ENCODE assay signal across 9 cellular contexts in genomic region chr9:133275105-133276000, GRCh38. TPM values are rescaled to one million over a fixed set of nuclear protein-coding genes. Genes with fewer than 3 reads are reported as not detected.
A peak's percentile ranks its signal among the peaks of the same experiment; 100 is the strongest.
DNase-seq lines count a peak whose midpoint lies in the region; ATAC-seq, FAIRE-seq and TF ChIP-seq lines count a peak whose summit lies in the region.
"Had no signal": no experiment of that assay in that cellular context is flagged by ENCODE, and none has a peak within 500 bp of the region (broad histone marks: within the 10 kb centered on the region; RNA-seq: fewer than 3 reads in every experiment).

ABO (minus strand) TSS chr9:133275201.

- POLR2A ChIA-PET in A549 (lab: Yijun Ruan, JAX): no interaction called here

- CTCF ChIA-PET in A549 (lab: Yijun Ruan, JAX): interaction anchor here (0.9 to 1.0 kb wide), 2 partner anchors 54 to 90 kb away, joined by 3 to 4 read pairs; no protein-coding TSS in a partner anchor

- H3K27ac ChIP-seq in A549: 0 out of 6 replicates have a peak within 1 kb of the TSS, but pooled peaks of 1 of the 2 experiments have one; percentile 26

- no peak within 1 kb of the TSS for H3K27ac Mint-ChIP-seq in osteocyte (ENCODE audit: unreplicated experiment)

- FAIRE-seq in A549 (lab: Jason Lieb, UNC): no peak

- no peaks in the 10 kb centered on the region for H3K36me3 Mint-ChIP-seq in osteocyte (ENCODE audit: unreplicated experiment)

- no peaks in the 10 kb centered on the region for H3K9me3 ChIP-seq in A549

- H3K4me1 ChIP-seq in A549: no peaks in the 10 kb centered on the region; the same call in 2 of the 3 replicates

- DNase-seq in A549 (ENCODE audit: low read depth in 1 of 2, low spot score in 1 of 2) (no peak), NCI-H69 (lab: John Stamatoyannopoulos, UW) (peak; percentile 22), left cardiac atrium (peak; percentile 37), osteocyte (ENCODE audit: extremely low spot score, unreplicated experiment) (peak; percentile 83), MV-4-11 (lab: John Stamatoyannopoulos, UW) (no peak), AG08396 (ENCODE audit: low spot score) (no peak), HPDE6-E6E7 (ENCODE audit: extremely low spot score) (no peak), GM03348 (ENCODE audit: low spot score) (no peak)
- DNase-seq: PC-3 had no signal

- intact Hi-C loops in left cardiac atrium (cut with DNase I): loop anchor here in 1 of 2 donors (10.0 kb wide), 1 partner anchor 91 kb away; no protein-coding TSS in a partner anchor

- H3K4me3 ChIP-seq in A549: peak within 1 kb of the TSS; percentile 29; the same call in 2 of the 3 replicates

- H3K4me2 ChIP-seq in A549: peak within 1 kb of the TSS; percentile 70

- 0 out of 3 replicates have a peak, but pooled peaks have one; percentile 8 for TF ChIP-seq CTCF in A549 (IDR thresholded peaks at IDR 0.05)
- no peak for TF ChIP-seq CTCF in osteocyte (IDR thresholded peaks at IDR 0.05)

- no peaks in the 10 kb centered on the region for H3K4me1 Mint-ChIP-seq in osteocyte (ENCODE audit: unreplicated experiment)

- TF ChIP-seq POLR2A in A549 (IDR thresholded peaks at IDR 0.05; ENCODE audit: low read length): no peak

- ATAC-seq in A549 (peak in 1 of 2 experiments; percentile 47; a peak in 3 of 6 replicates), left cardiac atrium (peak; percentile 84 to 87)
- ATAC-seq: PC-3 had no signal

- WGBS in A549 (ENCODE audit: missing lambda C conversion rate): 59% methylated on average over 24 of the region's 110 CpGs

- H3K9me3 Mint-ChIP-seq in osteocyte (ENCODE audit: unreplicated experiment): no peaks in the 10 kb centered on the region

- H3K4me3 Mint-ChIP-seq in osteocyte (ENCODE audit: unreplicated experiment): no peak within 1 kb of the TSS

- no peak for TF ChIP-seq RAD21 in A549 (conservative IDR thresholded peaks at IDR 0.05 in 1 of 2, IDR thresholded peaks at IDR 0.05 in 1 of 2)

- H3K27me3 Mint-ChIP-seq in osteocyte (ENCODE audit: unreplicated experiment): peaks cover 66% of the 10 kb centered on the region

- no peak for TF ChIP-seq EP300 in A549 (IDR thresholded peaks at IDR 0.05)

TF ChIP-seq in A549, 52 proteins besides CTCF, POLR2A, EP300 and RAD21:
- TF ChIP-seq, protein P1, sequence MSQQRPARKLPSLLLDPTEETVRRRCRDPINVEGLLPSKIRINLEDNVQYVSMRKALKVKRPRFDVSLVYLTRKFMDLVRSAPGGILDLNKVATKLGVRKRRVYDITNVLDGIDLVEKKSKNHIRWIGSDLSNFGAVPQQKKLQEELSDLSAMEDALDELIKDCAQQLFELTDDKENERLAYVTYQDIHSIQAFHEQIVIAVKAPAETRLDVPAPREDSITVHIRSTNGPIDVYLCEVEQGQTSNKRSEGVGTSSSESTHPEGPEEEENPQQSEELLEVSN (IDR thresholded peaks at IDR 0.05; ENCODE audit: borderline replicate concordance, low read depth): no peak
- no peak for TF ChIP-seq TFCP2L1 (CRISPR knock-in tag; IDR thresholded peaks at IDR 0.05)

RNA-seq across cellular contexts. Expression of gene ABO, which starts in this region (rescaled TPM):
- polyA plus RNA-seq in A549 (2011; rRNA removed): not detected in 2 replicates
- polyA plus RNA-seq in A549 (2012; cell fraction: cytosol; rRNA removed): not detected in 2 replicates
- polyA plus RNA-seq in A549 (2012; cell fraction: nucleus; rRNA removed): not detected in 2 replicates
- polyA plus RNA-seq in A549 (2017; fragmentation: RNase III; extraction: RNeasy Plus Mini Kit Qiagen cat#74134 plus additional on column Dnase treatment): not detected in 3 replicates
- polyA minus RNA-seq in A549 (2011; rRNA and poly(A)+ RNA removed): not detected in 2 replicates
- total RNA-seq in left cardiac atrium: 1 to 10 TPM; 1.7 to 2.1 TPM
- not detected in 2 replicates for total RNA-seq in osteocyte
- total RNA-seq: PC-3 had no signal

Comparison
In these comparisons a context has a peak if more than half of its experiments do, and no peak if none do; other contexts are left out.
1. Peak in DNase-seq in osteocyte; RNA of the gene not detected or under 1 TPM.
2. DNase-seq: peak in NCI-H69 (single experiment) and left cardiac atrium (single experiment); none in A549 (0 of 2), MV-4-11 (single experiment), AG08396 (single experiment), HPDE6-E6E7 (single experiment) and GM03348 (single experiment).